ENCODE assay signal across 19 cellular contexts in genomic region chr7:73477376-73477775, GRCh38. TPM values are rescaled to one million over a fixed set of nuclear protein-coding genes. Genes with fewer than 3 reads are reported as not detected.
A peak's percentile ranks its signal among the peaks of the same experiment; 100 is the strongest.
DNase-seq lines count a peak whose midpoint lies in the region; ATAC-seq and TF ChIP-seq lines count a peak whose summit lies in the region.
"Had no signal": no experiment of that assay in that cellular context is flagged by ENCODE, and none has a peak within 500 bp of the region (broad histone marks: within the 10 kb centered on the region; RNA-seq: fewer than 3 reads in every experiment).

No MANE protein-coding gene starts in this region.

- H3K27me3 Mint-ChIP-seq in central memory CD8-positive, alpha-beta T cell, result no peaks in the 10 kb centered on the region

- H3K4me3 ChIP-seq in cardiac muscle cell (no peak overlapping the region), ascending aorta (no peak overlapping the region)

- H3K9me3 ChIP-seq in cardiac muscle cell (ENCODE audit: low read depth) (no peaks in the 10 kb centered on the region), ascending aorta (no peaks in the 10 kb centered on the region)

- H3K36me3 ChIP-seq in cardiac muscle cell (peaks cover 44% of the 10 kb centered on the region), ascending aorta (peaks cover 47 to 73% of the 10 kb centered on the region in 2 donors)

- H3K36me3 Mint-ChIP-seq in central memory CD8-positive, alpha-beta T cell (ENCODE audit: insufficient read depth), result peaks cover 49% of the 10 kb centered on the region

- TF ChIP-seq CTCF in cardiac muscle cell (IDR thresholded peaks at IDR 0.05; ENCODE audit: low read depth, low read length) (no peak), ascending aorta (IDR thresholded peaks at IDR 0.05) (no peak)

- peak overlapping the region; percentile 41 for H3K27ac Mint-ChIP-seq in central memory CD8-positive, alpha-beta T cell (ENCODE audit: low read depth)

- peak overlapping the region; percentile 75 for H3K27ac ChIP-seq in cardiac muscle cell
- H3K27ac ChIP-seq in ascending aorta, result no peak overlapping the region

- H3K27me3 ChIP-seq in cardiac muscle cell (no peaks in the 10 kb centered on the region), ascending aorta (no peaks in the 10 kb centered on the region)

- H3K4me1 ChIP-seq in cardiac muscle cell (ENCODE audit: low read depth) (peaks cover 13% of the 10 kb centered on the region), ascending aorta (no peaks in the 10 kb centered on the region)

- no peak overlapping the region for H3K4me3 Mint-ChIP-seq in central memory CD8-positive, alpha-beta T cell
- H3K4me3 Mint-ChIP-seq: CD14-positive monocyte had no signal

- H3K4me1 Mint-ChIP-seq in central memory CD8-positive, alpha-beta T cell, result peaks cover 44% of the 10 kb centered on the region

- ATAC-seq in left cardiac atrium (no peak), HG03175 (IDR thresholded peaks at IDR 0.05; ENCODE audit: unreplicated experiment) (no peak)
- ATAC-seq in central memory CD8-positive, alpha-beta T cell (replicated peaks; ENCODE audit: extremely low read depth, poor library complexity, severe bottlenecking), result no peak

- DNase-seq in cardiac muscle cell (ENCODE audit: low read depth in 1 of 2, low spot score in 1 of 2) (no peak), left cardiac atrium (no peak), OCI-M2 (lab: John Stamatoyannopoulos, UW; ENCODE audit: unreplicated experiment) (peak; percentile 74), ascending aorta (ENCODE audit: low spot score in 2 of 2) (no peak)
- no peak for DNase-seq in central memory CD8-positive, alpha-beta T cell (ENCODE audit: low spot score in 2 of 2)
- DNase-seq in stimulated activated CD4-positive, alpha-beta T cell treated with anti-CD3 and anti-CD28 coated beads, Interleukin-15, amount 100 ng/mL, for 24 hours, result no peak
- DNase-seq: ACHN, AML-193, DMS53, H7, IMR-90, Kasumi-1, NCI-H187, NCI-H345, NCI-H526 treated with DMSO at 0.1 percent for 48 hours, SHP77 had no signal

- H3K9me3 Mint-ChIP-seq in central memory CD8-positive, alpha-beta T cell, result no peaks in the 10 kb centered on the region

- intact Hi-C loops in left cardiac atrium (cut with DNase I) (loop anchor here in 1 of 2 donors (10.0 kb wide), 1 partner anchor 57 kb away; no protein-coding TSS in a partner anchor), ascending aorta (cut with DNase I) (no loop called here)

RNA-seq across cellular contexts. Expression of gene FZD9, which starts 43.8 kb away (rescaled TPM):
- total RNA-seq in cardiac muscle cell, result 4.4 and 5.6 TPM in 2 replicates
- polyA plus RNA-seq in cardiac muscle cell, result 2.5 and 3.8 TPM in 2 replicates
- total RNA-seq in left cardiac atrium, result under 1 TPM; 0.21 to 0.41 TPM
- total RNA-seq in ascending aorta, result 0.43 TPM
- total RNA-seq: HT1080 had no signal

RNA-seq across cellular contexts. Expression of gene BAZ1B, which starts 44.7 kb away (rescaled TPM):
- total RNA-seq in cardiac muscle cell, result 35.1 and 42.5 TPM in 2 replicates
- polyA plus RNA-seq in cardiac muscle cell, result 18.1 and 19.7 TPM in 2 replicates
- 10 to 100 TPM; 40.6 to 44.4 TPM for total RNA-seq in left cardiac atrium
- total RNA-seq in ascending aorta, result 28.1 TPM
